ENCODE assay signal across 38 cellular contexts in the genomic region with DNA sequence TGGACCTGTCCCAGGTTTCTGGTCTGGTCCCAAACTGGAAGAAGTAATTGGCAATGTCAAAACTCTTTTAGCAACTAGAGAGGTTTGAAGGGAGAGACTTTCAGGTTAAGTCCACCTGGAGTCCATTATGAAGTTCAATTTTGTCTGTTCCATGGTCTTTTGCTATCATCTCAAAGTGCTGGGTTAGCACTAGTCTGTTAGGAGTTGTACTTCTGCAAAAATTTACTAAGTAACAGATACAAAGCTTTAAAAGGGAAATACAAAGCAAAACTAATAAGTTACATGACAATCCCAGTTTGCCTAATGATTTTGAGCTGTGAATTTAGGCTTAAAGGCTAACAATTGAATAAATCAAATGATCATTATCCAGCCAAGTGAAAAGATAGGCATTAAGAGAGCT.
"Had no signal": no experiment of that assay in that cellular context is flagged by ENCODE, and none has a peak within 500 bp of the region (broad histone marks: within the 10 kb centered on the region; RNA-seq: fewer than 3 reads in every experiment).

No MANE protein-coding gene starts in this region.

- H3K36me3 Mint-ChIP-seq: activated CD8-positive, alpha-beta memory T cell treated with anti-CD3 and anti-CD28 coated beads, Interleukin-2, amount 10 ng/mL, durations not matched to agents 7 days and 5 days; activated naive CD4-positive, alpha-beta T cell treated with anti-CD3 and anti-CD28 coated beads, Interleukin-2, amount 10 ng/mL, durations not matched to agents 7 days and 5 days; activated naive CD4-positive, alpha-beta T cell treated with anti-CD3 and anti-CD28 coated beads, Interleukin-2, amount 50 U/mL, for 24 hours; activated naive CD8-positive, alpha-beta T cell; activated naive CD8-positive, alpha-beta T cell treated with anti-CD3 and anti-CD28 coated beads, Interleukin-2, amount 10 ng/mL, durations not matched to agents 7 days and 5 days; brain had no signal

- H3K27ac Mint-ChIP-seq: activated B cell treated with CpG ODN at 0.5 μM for 24 hours; activated CD4-positive, alpha-beta memory T cell treated with anti-CD3 and anti-CD28 coated beads, Interleukin-2, amount 10 ng/mL, durations not matched to agents 7 days and 5 days; activated CD4-positive, alpha-beta T cell treated with anti-CD3 and anti-CD28 coated beads for 36 hours; activated CD4-positive, alpha-beta T cell treated with anti-CD3 and anti-CD28 coated beads, Interleukin-2, amount 10 ng/mL, durations not matched to agents 7 days and 5 days; activated CD8-positive, alpha-beta memory T cell treated with anti-CD3 and anti-CD28 coated beads, Interleukin-2, amount 10 ng/mL, durations not matched to agents 7 days and 5 days; activated CD8-positive, alpha-beta T cell treated with anti-CD3 and anti-CD28 coated beads, Interleukin-2, amount 10 ng/mL, durations not matched to agents 7 days and 5 days; activated naive CD4-positive, alpha-beta T cell treated with anti-CD3 and anti-CD28 coated beads, Interleukin-2, amount 10 ng/mL, durations not matched to agents 7 days and 5 days; activated naive CD4-positive, alpha-beta T cell treated with anti-CD3 and anti-CD28 coated beads, Interleukin-2, amount 50 U/mL, for 24 hours; activated naive CD8-positive, alpha-beta T cell; activated naive CD8-positive, alpha-beta T cell treated with anti-CD3 and anti-CD28 coated beads, Interleukin-2, amount 10 ng/mL, durations not matched to agents 7 days and 5 days; activated naive CD8-positive, alpha-beta T cell treated with anti-CD3 and anti-CD28 coated beads, Interleukin-2, amount 50 U/mL, for 24 hours; activated T-cell treated with anti-CD3 and anti-CD28 coated beads, Interleukin-2, amount 50 U/mL, for 24 hours; activated T-helper 2 cell treated with anti-CD3 and anti-CD28 coated beads, Interferon-gamma antibody, Interleukin-2, Interleukin-4, amounts not matched to agents 10 μg/mL and 5 μg/mL and 100 μg/mL, durations not matched to agents 14 hours and 24 hours and 36 hours; brain; T-helper 1 cell treated with Interleukin-12 subunit alpha and Interleukin-12 subunit beta and Interleukin-4 antibody, amounts not matched to agents 30 μg/mL and 1 μg/mL, for 36 hours; T-helper 2 cell treated with Interferon-gamma antibody and Interleukin-4, amounts not matched to agents 5 μg/mL and 100 μg/mL, for 36 hours had no signal

- DNase-seq: activated B cell treated with CpG ODN at 0.5 μM for 24 hours; activated CD4-positive, alpha-beta memory T cell treated with anti-CD3 and anti-CD28 coated beads, Interleukin-2, amount 10 ng/mL, durations not matched to agents 7 days and 5 days; activated CD4-positive, alpha-beta T cell treated with anti-CD3 and anti-CD28 coated beads for 1 hour; activated CD4-positive, alpha-beta T cell treated with anti-CD3 and anti-CD28 coated beads for 36 hours; activated CD4-positive, alpha-beta T cell treated with anti-CD3 and anti-CD28 coated beads for 48 hours; activated CD4-positive, alpha-beta T cell treated with anti-CD3 and anti-CD28 coated beads, Interleukin-2, amount 10 ng/mL, durations not matched to agents 7 days and 5 days; activated CD4-positive, alpha-beta T cell treated with anti-CD3 and anti-CD28 coated beads, Interleukin-2, amount 50 U/mL, for 48 hours; activated CD8-positive, alpha-beta memory T cell treated with anti-CD3 and anti-CD28 coated beads for 24 hours; activated CD8-positive, alpha-beta memory T cell treated with anti-CD3 and anti-CD28 coated beads, Interleukin-2, amount 10 ng/mL, durations not matched to agents 7 days and 5 days; activated CD8-positive, alpha-beta memory T cell treated with anti-CD3 and anti-CD28 coated beads, Interleukin-2, amount 50 U/mL, for 48 hours; activated CD8-positive, alpha-beta T cell treated with anti-CD3 and anti-CD28 coated beads, Interleukin-2, amount 10 ng/mL, durations not matched to agents 7 days and 5 days; activated effector memory CD4-positive, alpha-beta T cell treated with Interleukin-2 at 50 U/mL for 16 hours; activated gamma-delta T cell; activated naive CD4-positive, alpha-beta T cell treated with anti-CD3 and anti-CD28 coated beads, Interleukin-2, amount 10 ng/mL, durations not matched to agents 7 days and 5 days; activated naive CD4-positive, alpha-beta T cell treated with Interleukin-2 at 50 U/mL for 16 hours; activated naive CD8-positive, alpha-beta T cell treated with anti-CD3 and anti-CD28 coated beads, Interleukin-2, amount 10 ng/mL, durations not matched to agents 7 days and 5 days; activated naive CD8-positive, alpha-beta T cell treated with anti-CD3 and anti-CD28 coated beads, Interleukin-2, amount 50 U/mL, for 24 hours; activated T-cell treated with anti-CD3 and anti-CD28 coated beads, Interleukin-2, amount 50 U/mL, for 24 hours; activated T-cell treated with anti-CD3 and anti-CD28 coated beads, Interleukin-2, amount 50 U/mL, for 48 hours; amygdala; anterior cingulate cortex; caudate nucleus; cerebellar nuclear complex; T-helper 2 cell; T-helper 9 cell had no signal

- ATAC-seq: activated CD4-positive, alpha-beta T cell treated with anti-CD3 and anti-CD28 coated beads for 36 hours; activated CD4-positive, CD25-positive, alpha-beta regulatory T cell treated with anti-CD3 and anti-CD28 coated beads, Interleukin-2, amount 50 U/mL, for 24 hours; activated CD8-positive, alpha-beta memory T cell treated with anti-CD3 and anti-CD28 coated beads, Interleukin-2, amount 10 ng/mL, durations not matched to agents 7 days and 5 days; activated CD8-positive, alpha-beta T cell treated with anti-CD3 and anti-CD28 coated beads, Interleukin-2, amount 10 ng/mL, durations not matched to agents 7 days and 5 days; activated naive CD8-positive, alpha-beta T cell treated with anti-CD3 and anti-CD28 coated beads, Interleukin-2, amount 50 U/mL, for 24 hours had no signal

- H3K27ac ChIP-seq: ascending aorta, cardiac muscle cell, VCaP had no signal

- H3K27me3 ChIP-seq: ascending aorta, cardiac muscle cell had no signal

- H3K4me1 Mint-ChIP-seq: activated CD4-positive, alpha-beta memory T cell treated with anti-CD3 and anti-CD28 coated beads, Interleukin-2, amount 10 ng/mL, durations not matched to agents 7 days and 5 days; activated CD4-positive, alpha-beta T cell treated with anti-CD3 and anti-CD28 coated beads for 36 hours; activated CD4-positive, alpha-beta T cell treated with anti-CD3 and anti-CD28 coated beads, Interleukin-2, amount 10 ng/mL, durations not matched to agents 7 days and 5 days; activated CD8-positive, alpha-beta memory T cell treated with anti-CD3 and anti-CD28 coated beads, Interleukin-2, amount 10 ng/mL, durations not matched to agents 7 days and 5 days; activated naive CD4-positive, alpha-beta T cell treated with anti-CD3 and anti-CD28 coated beads, Interleukin-2, amount 10 ng/mL, durations not matched to agents 7 days and 5 days; activated naive CD4-positive, alpha-beta T cell treated with anti-CD3 and anti-CD28 coated beads, Interleukin-2, amount 50 U/mL, for 24 hours; activated naive CD8-positive, alpha-beta T cell treated with anti-CD3 and anti-CD28 coated beads, Interleukin-2, amount 10 ng/mL, durations not matched to agents 7 days and 5 days; activated naive CD8-positive, alpha-beta T cell treated with anti-CD3 and anti-CD28 coated beads, Interleukin-2, amount 50 U/mL, for 24 hours; central memory CD8-positive, alpha-beta T cell had no signal

- H3K27me3 Mint-ChIP-seq: activated B cell treated with CpG ODN at 0.5 μM for 24 hours; activated CD4-positive, alpha-beta memory T cell treated with anti-CD3 and anti-CD28 coated beads, Interleukin-2, amount 10 ng/mL, durations not matched to agents 7 days and 5 days; activated CD4-positive, alpha-beta T cell treated with anti-CD3 and anti-CD28 coated beads for 36 hours; activated CD4-positive, alpha-beta T cell treated with anti-CD3 and anti-CD28 coated beads, Interleukin-2, amount 10 ng/mL, durations not matched to agents 7 days and 5 days; activated CD8-positive, alpha-beta memory T cell treated with anti-CD3 and anti-CD28 coated beads, Interleukin-2, amount 10 ng/mL, durations not matched to agents 7 days and 5 days; activated naive CD4-positive, alpha-beta T cell treated with anti-CD3 and anti-CD28 coated beads, Interleukin-2, amount 10 ng/mL, durations not matched to agents 7 days and 5 days; activated naive CD4-positive, alpha-beta T cell treated with anti-CD3 and anti-CD28 coated beads, Interleukin-2, amount 50 U/mL, for 24 hours; activated naive CD8-positive, alpha-beta T cell; activated naive CD8-positive, alpha-beta T cell treated with anti-CD3 and anti-CD28 coated beads, Interleukin-2, amount 10 ng/mL, durations not matched to agents 7 days and 5 days; activated naive CD8-positive, alpha-beta T cell treated with anti-CD3 and anti-CD28 coated beads, Interleukin-2, amount 50 U/mL, for 24 hours; activated T-cell treated with anti-CD3 and anti-CD28 coated beads, Interleukin-2, amount 50 U/mL, for 24 hours; central memory CD8-positive, alpha-beta T cell had no signal

- H3K9me3 ChIP-seq: ascending aorta had no signal

- H3K36me3 ChIP-seq: ascending aorta, cardiac muscle cell had no signal

- FAIRE-seq: bronchial epithelial cell, TTC549 had no signal

- H3K4me3 ChIP-seq: ascending aorta, cardiac muscle cell had no signal

- H3K9me3 Mint-ChIP-seq: activated B cell treated with CpG ODN at 0.5 μM for 24 hours; activated CD4-positive, alpha-beta T cell treated with anti-CD3 and anti-CD28 coated beads, Interleukin-2, amount 10 ng/mL, durations not matched to agents 7 days and 5 days; activated naive CD4-positive, alpha-beta T cell treated with anti-CD3 and anti-CD28 coated beads, Interleukin-2, amount 50 U/mL, for 24 hours; activated naive CD8-positive, alpha-beta T cell treated with anti-CD3 and anti-CD28 coated beads, Interleukin-2, amount 10 ng/mL, durations not matched to agents 7 days and 5 days; activated T-helper 2 cell treated with anti-CD3 and anti-CD28 coated beads, Interferon-gamma antibody, Interleukin-2, Interleukin-4, amounts not matched to agents 10 μg/mL and 5 μg/mL and 100 μg/mL, durations not matched to agents 14 hours and 24 hours and 36 hours; T-helper 1 cell treated with Interleukin-12 subunit alpha and Interleukin-12 subunit beta and Interleukin-4 antibody, amounts not matched to agents 30 μg/mL and 1 μg/mL, for 36 hours had no signal

- H3K4me1 ChIP-seq: ascending aorta had no signal

- H3K4me3 Mint-ChIP-seq: activated B cell treated with CpG ODN at 0.5 μM for 24 hours; activated CD4-positive, alpha-beta memory T cell treated with anti-CD3 and anti-CD28 coated beads, Interleukin-2, amount 10 ng/mL, durations not matched to agents 7 days and 5 days; activated CD4-positive, alpha-beta T cell treated with anti-CD3 and anti-CD28 coated beads for 36 hours; activated CD4-positive, alpha-beta T cell treated with anti-CD3 and anti-CD28 coated beads, Interleukin-2, amount 10 ng/mL, durations not matched to agents 7 days and 5 days; activated CD8-positive, alpha-beta memory T cell treated with anti-CD3 and anti-CD28 coated beads, Interleukin-2, amount 10 ng/mL, durations not matched to agents 7 days and 5 days; activated CD8-positive, alpha-beta T cell treated with anti-CD3 and anti-CD28 coated beads, Interleukin-2, amount 10 ng/mL, durations not matched to agents 7 days and 5 days; activated naive CD4-positive, alpha-beta T cell treated with anti-CD3 and anti-CD28 coated beads, Interleukin-2, amount 10 ng/mL, durations not matched to agents 7 days and 5 days; activated naive CD4-positive, alpha-beta T cell treated with anti-CD3 and anti-CD28 coated beads, Interleukin-2, amount 50 U/mL, for 24 hours; activated naive CD8-positive, alpha-beta T cell; activated naive CD8-positive, alpha-beta T cell treated with anti-CD3 and anti-CD28 coated beads, Interleukin-2, amount 10 ng/mL, durations not matched to agents 7 days and 5 days; activated naive CD8-positive, alpha-beta T cell treated with anti-CD3 and anti-CD28 coated beads, Interleukin-2, amount 50 U/mL, for 24 hours; activated T-cell treated with anti-CD3 and anti-CD28 coated beads, Interleukin-2, amount 50 U/mL, for 24 hours; brain; central memory CD8-positive, alpha-beta T cell; T-helper 1 cell treated with Interleukin-12 subunit alpha and Interleukin-12 subunit beta and Interleukin-4 antibody, amounts not matched to agents 30 μg/mL and 1 μg/mL, for 36 hours; T-helper 2 cell treated with Interferon-gamma antibody and Interleukin-4, amounts not matched to agents 5 μg/mL and 100 μg/mL, for 36 hours had no signal
